Comparison of ENCODE assay signal across 11 cellular contexts in genomic region chr14:42742084-42742483, GRCh38.
"Had no signal": no experiment of that assay in that cellular context is flagged by ENCODE, and none has a peak within 500 bp of the region (broad histone marks: within the 10 kb centered on the region; RNA-seq: fewer than 3 reads in every experiment).

No MANE protein-coding gene starts in this region.

- H3K36me3 ChIP-seq: HAP-1 had no signal

- H3K27ac Mint-ChIP-seq: HFFc6 had no signal

- H3K27ac ChIP-seq: GM23248, HL-60, KMS-11 had no signal

- DNase-seq: GM23248, GOT3, H7, HFFc6, KBM-7 had no signal

- H3K9ac ChIP-seq: GM23248, KMS-11 had no signal

- H3K4me2 ChIP-seq: KMS-11 had no signal

- H3K36me3 Mint-ChIP-seq: IgD-negative memory B cell had no signal

- H3K4me3 ChIP-seq: GM23248, HAP-1 had no signal

- H3K4me1 ChIP-seq: HAP-1 had no signal

- H3K4me1 Mint-ChIP-seq: IgD-negative memory B cell had no signal

- H3K9me3 ChIP-seq: HAP-1 had no signal

- ATAC-seq: HCT116, HepG2 had no signal

- H2AFZ ChIP-seq: GM23248 had no signal

- H3K4me3 Mint-ChIP-seq: HFFc6, IgD-negative memory B cell had no signal

- H3K27me3 Mint-ChIP-seq: IgD-negative memory B cell had no signal
